Comparison of ENCODE assay signal across 21 cellular contexts in genomic region chr16:30953111-30953510, GRCh38. TPM values are rescaled to one million over a fixed set of nuclear protein-coding genes. Genes with fewer than 3 reads are reported as not detected.
DNase-seq lines count a peak whose midpoint lies in the region; ATAC-seq and TF ChIP-seq lines count a peak whose summit lies in the region.
"Had no signal": no experiment of that assay in that cellular context is flagged by ENCODE, and none has a peak within 500 bp of the region (broad histone marks: within the 10 kb centered on the region; RNA-seq: fewer than 3 reads in every experiment).

No MANE protein-coding gene starts in this region.

- H3K36me3 ChIP-seq in SK-N-SH (replicated peaks in 1 of 2; ENCODE audit: control insufficient read depth in 1 of 2, insufficient read depth in 2 of 2, low read length in 1 of 2) (no peaks in the 10 kb centered on the region), esophagus muscularis mucosa (peaks cover 0 to 8% (median 4%) of the 10 kb centered on the region in 4 donors), stomach smooth muscle (ENCODE audit: control insufficient read depth in 2 of 2, insufficient read depth in 2 of 2, low read length in 2 of 2) (no peaks in the 10 kb centered on the region)
- H3K36me3 ChIP-seq: lower lobe of right lung had no signal

- WGBS in SK-N-SH (ENCODE audit: low lambda C conversion rate), result 100% methylated on average over 5 of the region's 9 CpGs
- whole genome bisulfite sequencing in esophagus muscularis mucosa, result 73% methylated on average over 3 of the region's 9 CpGs

- H3F3A ChIP-seq in SK-N-SH (replicated peaks; ENCODE audit: insufficient read depth), result peaks cover 61% of the 10 kb centered on the region

- POLR2A ChIA-PET in SK-N-SH (lab: Yijun Ruan, JAX), result no interaction called here

- H3K79me2 ChIP-seq in SK-N-SH (ENCODE audit: insufficient read depth), result peaks cover 12% of the 10 kb centered on the region

- H3K4me3 ChIP-seq in SK-N-SH (ENCODE audit: low read depth in 2 of 2, low read length in 1 of 2), result no peak overlapping the region
- no peak overlapping the region for H3K4me3 ChIP-seq in esophagus muscularis mucosa
- H3K4me3 ChIP-seq in stomach smooth muscle (ENCODE audit: low read length in 2 of 2), result no peak overlapping the region
- H3K4me3 ChIP-seq: heart left ventricle, lower lobe of right lung, SK-N-MC had no signal

- no peaks in the 10 kb centered on the region for H3K36me3 Mint-ChIP-seq in T-helper 17 cell (ENCODE audit: low read depth)
- H3K36me3 Mint-ChIP-seq in HFFc6 (ENCODE audit: low read depth), result no peaks in the 10 kb centered on the region
- H3K36me3 Mint-ChIP-seq: brain had no signal

- DNase-seq in SK-N-SH (no peak), T-helper 17 cell (no peak), esophagus muscularis mucosa (ENCODE audit: extremely low spot score) (no peak), HFFc6 (no peak), DMS153 (lab: John Stamatoyannopoulos, UW) (no peak)
- DNase-seq: 8988T, GOT3, NCI-H2081 treated with DMSO at 0.1 percent for 48 hours had no signal

- TF ChIP-seq RAD21 in SK-N-SH (IDR thresholded peaks at IDR 0.05; ENCODE audit: low read length), result no peak

- TF ChIP-seq POLR2A in esophagus muscularis mucosa (IDR thresholded peaks at IDR 0.05; ENCODE audit: low read depth), result no peak

- H3K9ac ChIP-seq in SK-N-SH (no peak overlapping the region), stomach smooth muscle (ENCODE audit: low read length in 2 of 2) (no peak overlapping the region)

- no peak overlapping the region for H3K4me2 ChIP-seq in SK-N-SH

- CTCF ChIA-PET in SK-N-SH (lab: Yijun Ruan, JAX), result interaction anchor here (0.7 to 6.4 kb wide), 14 partner anchors 9 to 503 kb away, joined by 3 to 45 read pairs (median 4); partner anchors contain the start of gene KAT8

- H3K4me3 Mint-ChIP-seq in T-helper 17 cell (no peak overlapping the region), HFFc6 (no peak overlapping the region)
- H3K4me3 Mint-ChIP-seq: activated CD4-positive, alpha-beta T cell treated with anti-CD3 and anti-CD28 coated beads for 36 hours; activated naive CD8-positive, alpha-beta T cell treated with anti-CD3 and anti-CD28 coated beads, Interleukin-2, amount 50 U/mL, for 24 hours; activated T-cell treated with anti-CD3 and anti-CD28 coated beads, Interleukin-2, amount 50 U/mL, for 24 hours; stimulated activated effector memory CD8-positive, alpha-beta T cell treated with anti-CD3 and anti-CD28 coated beads, Interleukin-12 subunit alpha, Interleukin-12 subunit beta, amount 100 ng/mL, for 72 hours had no signal

- H3K9me2 ChIP-seq in SK-N-SH, result no peaks in the 10 kb centered on the region

- TF ChIP-seq CTCF in SK-N-SH (IDR thresholded peaks at IDR 0.05), result no peak
- no peak for TF ChIP-seq CTCF in esophagus muscularis mucosa (IDR thresholded peaks at IDR 0.05)
- no peak for TF ChIP-seq CTCF in HFFc6 (IDR thresholded peaks at IDR 0.05)

- H3K27ac Mint-ChIP-seq in T-helper 17 cell (peak overlapping the region; percentile 24), HFFc6 (no peak overlapping the region)
- H3K27ac Mint-ChIP-seq: activated CD4-positive, alpha-beta T cell treated with anti-CD3 and anti-CD28 coated beads for 36 hours; activated naive CD8-positive, alpha-beta T cell treated with anti-CD3 and anti-CD28 coated beads, Interleukin-2, amount 50 U/mL, for 24 hours; activated T-cell treated with anti-CD3 and anti-CD28 coated beads, Interleukin-2, amount 50 U/mL, for 24 hours had no signal

- TF ChIP-seq EP300 in SK-N-SH (IDR thresholded peaks at IDR 0.05; ENCODE audit: borderline replicate concordance in 1 of 2, low read depth in 1 of 2, low read length in 1 of 2) (no peak), esophagus muscularis mucosa (IDR thresholded peaks at IDR 0.05) (no peak)

- H4K20me1 ChIP-seq in SK-N-SH (ENCODE audit: insufficient read depth), result no peaks in the 10 kb centered on the region

- no peak overlapping the region for H2AFZ ChIP-seq in SK-N-SH (ENCODE audit: low read depth)

- ATAC-seq in SK-N-SH treated with all-trans-retinoic acid at 6 μM for 48 hours, result no peak
- ATAC-seq in T-helper 17 cell, result no peak
- ATAC-seq in GM18502 (IDR thresholded peaks at IDR 0.05; ENCODE audit: poor library complexity, unreplicated experiment), result no peak
- ATAC-seq: heart left ventricle, lower lobe of right lung had no signal

- H3K4me1 ChIP-seq in SK-N-SH (ENCODE audit: control insufficient read depth in 1 of 2, insufficient read depth in 2 of 2, low read depth in 1 of 2, low read length in 1 of 2) (peaks cover 0 to 32% of the 10 kb centered on the region in 2 experiments; a peak in 1 of 4 replicates), esophagus muscularis mucosa (peaks cover 34 to 66% (median 59%) of the 10 kb centered on the region in 4 donors), stomach smooth muscle (ENCODE audit: control insufficient read depth, insufficient read depth, low read length) (peaks cover 40% of the 10 kb centered on the region)

- H3K27ac ChIP-seq in SK-N-SH (ENCODE audit: low read depth in 2 of 2, low read length in 1 of 2), result peak overlapping the region; percentile 23 to 41; a peak in 2 of 4 replicates
- H3K27ac ChIP-seq in esophagus muscularis mucosa (replicated peaks in 1 of 4), result peak overlapping the region in 3 of 4 donors; percentile 58 to 91 (median 66)
- peak overlapping the region; percentile 41 for H3K27ac ChIP-seq in stomach smooth muscle (ENCODE audit: low read length)
- H3K27ac ChIP-seq: lower lobe of right lung, SK-N-MC had no signal

- H3K4me1 Mint-ChIP-seq in T-helper 17 cell (peaks cover 17% of the 10 kb centered on the region), HFFc6 (ENCODE audit: low read depth) (peaks cover 13% of the 10 kb centered on the region)

- H3K27me3 ChIP-seq in SK-N-SH (ENCODE audit: insufficient read depth) (no peaks in the 10 kb centered on the region), esophagus muscularis mucosa (no peaks in the 10 kb centered on the region), stomach smooth muscle (ENCODE audit: control insufficient read depth in 1 of 2, insufficient read depth in 2 of 2, low read length in 2 of 2) (no peaks in the 10 kb centered on the region)
- H3K27me3 ChIP-seq: heart left ventricle had no signal

- H3K27me3 Mint-ChIP-seq in T-helper 17 cell, result no peaks in the 10 kb centered on the region
- peaks cover 11% of the 10 kb centered on the region for H3K27me3 Mint-ChIP-seq in HFFc6 (ENCODE audit: insufficient read depth)
- H3K27me3 Mint-ChIP-seq: activated CD4-positive, alpha-beta T cell treated with anti-CD3 and anti-CD28 coated beads for 36 hours; activated naive CD8-positive, alpha-beta T cell treated with anti-CD3 and anti-CD28 coated beads, Interleukin-2, amount 50 U/mL, for 24 hours; activated T-cell treated with anti-CD3 and anti-CD28 coated beads, Interleukin-2, amount 50 U/mL, for 24 hours; CD4-positive, alpha-beta T cell had no signal

- H3K9me3 ChIP-seq in SK-N-SH (no peaks in the 10 kb centered on the region), T-helper 17 cell (ENCODE audit: control insufficient read depth, low read length, poor library complexity, severe bottlenecking) (no peaks in the 10 kb centered on the region), esophagus muscularis mucosa (no peaks in the 10 kb centered on the region), stomach smooth muscle (ENCODE audit: control insufficient read depth in 2 of 2, low read length in 2 of 2) (no peaks in the 10 kb centered on the region)
- H3K9me3 ChIP-seq: heart left ventricle, lower lobe of right lung had no signal

- H3K9me3 Mint-ChIP-seq in HFFc6, result no peaks in the 10 kb centered on the region
- H3K9me3 Mint-ChIP-seq: activated naive CD8-positive, alpha-beta T cell treated with anti-CD3 and anti-CD28 coated beads, Interleukin-2, amount 50 U/mL, for 24 hours; activated T-cell treated with anti-CD3 and anti-CD28 coated beads, Interleukin-2, amount 50 U/mL, for 24 hours; brain; CD4-positive, alpha-beta T cell; neural crest cell; stimulated activated effector memory CD8-positive, alpha-beta T cell treated with anti-CD3 and anti-CD28 coated beads, Interleukin-12 subunit alpha, Interleukin-12 subunit beta, amount 100 ng/mL, for 72 hours had no signal

- intact Hi-C loops in esophagus muscularis mucosa (cut with DNase I), result no loop called here

TF ChIP-seq in SK-N-SH treated with all-trans-retinoic acid at 6 μM for 48 hours, 23 proteins besides CTCF, POLR2A, EP300 and RAD21 (continues in another document):
- TF ChIP-seq ZNF70 (CRISPR knock-in tag; IDR thresholded peaks at IDR 0.05), result no peak

RNA-seq across cellular contexts. Expression of gene ORAI3, which starts 4.2 kb away (rescaled TPM):
- polyA plus RNA-seq in SK-N-SH (2012; rRNA removed), result 29.0 and 31.8 TPM in 2 replicates
- polyA plus RNA-seq in SK-N-SH (2012; cell fraction: cytosol; rRNA removed), result 23.3 and 28.4 TPM in 2 replicates
- polyA plus RNA-seq in SK-N-SH (2012; cell fraction: nucleus; rRNA removed), result 32.0 and 34.8 TPM in 2 replicates
- total RNA-seq in T-helper 17 cell (1 to 10 TPM; 6.4 to 7.5 TPM), esophagus muscularis mucosa (10 to 100 TPM; 33.0 to 56.5 (median 45.8) TPM)
- 10 to 100 TPM; 15.2 to 26.2 (median 18.4) TPM for total RNA-seq in HFFc6 (2021; fragmentation: NEBNext Ultra II Directional; extraction: Animal tissue kit (Norgen Biotek cat#: 25700))

RNA-seq across cellular contexts. Expression of gene SETD1A, which starts 4.4 kb away (rescaled TPM):
- 2.4 and 6.8 TPM in 2 replicates for polyA plus RNA-seq in SK-N-SH (2012; rRNA removed)
- 4.2 and 6.8 TPM in 2 replicates for polyA plus RNA-seq in SK-N-SH (2012; cell fraction: cytosol; rRNA removed)
- polyA plus RNA-seq in SK-N-SH (2012; cell fraction: nucleus; rRNA removed), result 18.8 and 24.8 TPM in 2 replicates
- total RNA-seq in T-helper 17 cell, result 10 to 100 TPM; 31.3 to 45.5 TPM
- 10 to 100 TPM in 2 of 4 donors, 1 to 10 TPM in 2; 7.1 to 25.4 (median 9.9) TPM for total RNA-seq in esophagus muscularis mucosa
- 10 to 100 TPM; 13.4 to 15.8 (median 14.4) TPM for total RNA-seq in HFFc6 (2021; fragmentation: NEBNext Ultra II Directional; extraction: Animal tissue kit (Norgen Biotek cat#: 25700))

RNA-seq across cellular contexts. Expression of gene FBXL19, which starts 29.7 kb away (rescaled TPM):
- polyA plus RNA-seq in SK-N-SH (2012; rRNA removed), result 18.3 and 20.6 TPM in 2 replicates
- 8.6 and 15.1 TPM in 2 replicates for polyA plus RNA-seq in SK-N-SH (2012; cell fraction: cytosol; rRNA removed)
- 31.4 and 33.9 TPM in 2 replicates for polyA plus RNA-seq in SK-N-SH (2012; cell fraction: nucleus; rRNA removed)
- 10 to 100 TPM; 12.6 to 13.2 TPM for total RNA-seq in T-helper 17 cell
- 10 to 100 TPM; 12.1 to 28.1 (median 17.7) TPM for total RNA-seq in esophagus muscularis mucosa
- total RNA-seq in HFFc6 (2021; fragmentation: NEBNext Ultra II Directional; extraction: Animal tissue kit (Norgen Biotek cat#: 25700)), result 10 to 100 TPM; 21.9 to 25.8 (median 23.4) TPM

RNA-seq across cellular contexts. Expression of gene HSD3B7, which starts 31.9 kb away (rescaled TPM):
- polyA plus RNA-seq in SK-N-SH (2012; rRNA removed), result 12.2 and 12.9 TPM in 2 replicates
- 5.6 and 9.0 TPM in 2 replicates for polyA plus RNA-seq in SK-N-SH (2012; cell fraction: cytosol; rRNA removed)
- polyA plus RNA-seq in SK-N-SH (2012; cell fraction: nucleus; rRNA removed), result 19.5 and 19.7 TPM in 2 replicates
- total RNA-seq in T-helper 17 cell, result under 1 TPM; 0.21 to 0.60 TPM
- total RNA-seq in esophagus muscularis mucosa, result 10 to 100 TPM; 15.4 to 33.0 (median 17.9) TPM
- total RNA-seq in HFFc6 (2021; fragmentation: NEBNext Ultra II Directional; extraction: Animal tissue kit (Norgen Biotek cat#: 25700)), result 10 to 100 TPM; 15.1 to 24.6 (median 18.6) TPM

RNA-seq across cellular contexts. Expression of gene CTF1, which starts 56.7 kb away (rescaled TPM):
- 35.9 and 45.7 TPM in 2 replicates for polyA plus RNA-seq in SK-N-SH (2012; rRNA removed)
- 25.7 and 32.1 TPM in 2 replicates for polyA plus RNA-seq in SK-N-SH (2012; cell fraction: cytosol; rRNA removed)
- 25.1 and 26.3 TPM in 2 replicates for polyA plus RNA-seq in SK-N-SH (2012; cell fraction: nucleus; rRNA removed)
- total RNA-seq in T-helper 17 cell (under 1 TPM in 1 of 2 donors, not detected in 1; 0.26 TPM), esophagus muscularis mucosa (10 to 100 TPM in 2 of 4 donors, 1 to 10 TPM in 2; 6.2 to 18.8 (median 10.9) TPM)
- total RNA-seq in HFFc6 (2021; fragmentation: NEBNext Ultra II Directional; extraction: Animal tissue kit (Norgen Biotek cat#: 25700)), result 10 to 100 TPM; 12.0 to 16.3 (median 14.0) TPM
